Comparison of ENCODE assay signal across 9 cellular contexts in the genomic region with DNA sequence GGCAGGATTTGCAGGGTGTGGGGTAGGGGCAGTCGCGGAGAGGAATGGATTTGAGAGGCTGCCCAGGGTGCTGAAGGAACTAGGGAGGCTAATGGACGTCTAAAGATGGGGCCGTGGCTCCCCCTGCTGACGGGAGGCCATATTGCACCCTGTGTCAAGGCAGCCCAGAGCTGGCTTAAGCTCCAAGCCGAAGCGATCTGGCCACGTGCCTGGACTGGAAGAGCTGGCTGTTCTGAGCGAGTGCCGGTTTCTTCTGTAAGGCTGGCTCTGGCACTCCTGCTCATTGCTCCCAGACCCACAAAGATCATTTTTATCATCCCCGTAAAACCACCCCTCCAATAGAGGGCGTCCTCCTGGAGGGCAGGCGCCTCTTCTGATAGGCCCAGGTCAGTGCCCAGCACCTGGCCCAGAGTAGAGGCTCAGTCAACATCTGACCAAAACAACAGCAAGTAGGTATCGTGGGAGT. TPM values are rescaled to one million over a fixed set of nuclear protein-coding genes. Genes with fewer than 3 reads are reported as not detected.
A peak's percentile ranks its signal among the peaks of the same experiment; 100 is the strongest.
DNase-seq lines count a peak whose midpoint lies in the region; ATAC-seq and TF ChIP-seq lines count a peak whose summit lies in the region.
"Had no signal": no experiment of that assay in that cellular context is flagged by ENCODE, and none has a peak within 500 bp of the region (broad histone marks: within the 10 kb centered on the region; RNA-seq: fewer than 3 reads in every experiment).

No MANE protein-coding gene starts in this region.

- intact Hi-C loops in activated CD4-positive, alpha-beta memory T cell treated with anti-CD3 and anti-CD28 coated beads for 36 hours (cut with micrococcal nuclease): loop anchor here (1.0 to 10.0 kb wide), 5 partner anchors 113 to 726 kb away; no protein-coding TSS in a partner anchor

- peak overlapping the region; percentile 65 for H3K4me3 Mint-ChIP-seq in activated CD4-positive, alpha-beta memory T cell treated with anti-CD3 and anti-CD28 coated beads for 36 hours

- H3K27me3 ChIP-seq in lung (ENCODE audit: control insufficient read depth, insufficient read depth): peaks cover 14% of the 10 kb centered on the region

- peaks cover 0 to 17% of the 10 kb centered on the region in 2 donors for H3K9me3 ChIP-seq in lung (ENCODE audit: control insufficient read depth in 2 of 2, insufficient read depth in 1 of 2, low read length in 1 of 2)

- H3K27me3 Mint-ChIP-seq in activated CD4-positive, alpha-beta memory T cell treated with anti-CD3 and anti-CD28 coated beads for 36 hours: peaks cover 6% of the 10 kb centered on the region

- no peaks in the 10 kb centered on the region for H3K9me3 Mint-ChIP-seq in activated CD4-positive, alpha-beta memory T cell treated with anti-CD3 and anti-CD28 coated beads for 36 hours

- no peaks in the 10 kb centered on the region for H3K36me3 Mint-ChIP-seq in activated CD4-positive, alpha-beta memory T cell treated with anti-CD3 and anti-CD28 coated beads for 36 hours

- ATAC-seq in HG02973 (IDR thresholded peaks at IDR 0.05; ENCODE audit: unreplicated experiment) (peak; percentile 60), lung (ENCODE audit: insufficient read depth, low FRiP score) (peak; percentile 51)

- TF ChIP-seq CTCF in lung (IDR thresholded peaks at IDR 0.05; ENCODE audit: control extremely low read depth, extremely low read depth): peak; percentile 75

- no peaks in the 10 kb centered on the region for H3K36me3 ChIP-seq in lung (ENCODE audit: control insufficient read depth in 2 of 2, insufficient read depth in 2 of 2, low read length in 2 of 2)

- no peak overlapping the region for H3K4me3 ChIP-seq in lung

- no peaks in the 10 kb centered on the region for H3K4me1 ChIP-seq in lung (ENCODE audit: control insufficient read depth in 2 of 2, insufficient read depth in 2 of 2, low read length in 2 of 2)

- CTCF ChIA-PET in activated CD4-positive, alpha-beta memory T cell treated with anti-CD3 and anti-CD28 coated beads for 36 hours (lab: Charles Lee): interaction anchor here (0.6 to 6.3 kb wide), 26 partner anchors 11 to 726 kb away, joined by 3 to 50 read pairs (median 6); partner anchors contain the start of genes DUSP9, HAUS7 and SLC6A8

- H3K4me1 Mint-ChIP-seq in activated CD4-positive, alpha-beta memory T cell treated with anti-CD3 and anti-CD28 coated beads for 36 hours (ENCODE audit: low read depth): peaks cover 7% of the 10 kb centered on the region

- no peak overlapping the region for H3K27ac ChIP-seq in lung (ENCODE audit: low read depth in 1 of 2, low read length in 1 of 2)
- H3K27ac ChIP-seq: epithelial cell of prostate had no signal

- WGBS in lung, 2 donors: 26 to 39% methylated on average over 14 of the region's 14 CpGs

- DNase-seq in DMS53 treated with DMSO at 0.1 percent for 48 hours (lab: John Stamatoyannopoulos, UW; ENCODE audit: unreplicated experiment): peak; percentile 50
- DNase-seq in NCI-H526 treated with DMSO at 0.1 percent for 48 hours (lab: John Stamatoyannopoulos, UW): peak; percentile 40
- peak; percentile 87 for DNase-seq in activated CD4-positive, alpha-beta memory T cell treated with anti-CD3 and anti-CD28 coated beads for 36 hours
- peak; percentile 24 to 58 for DNase-seq in dermis microvascular lymphatic vessel endothelial cell (ENCODE audit: low read depth in 2 of 2)
- peak; percentile 81 for DNase-seq in lung (ENCODE audit: low spot score)
- DNase-seq in stimulated activated CD4-positive, alpha-beta T cell treated with anti-CD3 and anti-CD28 coated beads, TNF-alpha, amount 100 ng/mL, for 48 hours (ENCODE audit: low read depth in 3 of 3): peak; percentile 65 to 67 (median 67)
- no peak for DNase-seq in cortex of kidney (lab: John Stamatoyannopoulos, UW)

- H3K27ac Mint-ChIP-seq in activated CD4-positive, alpha-beta memory T cell treated with anti-CD3 and anti-CD28 coated beads for 36 hours: no peak overlapping the region

- POLR2A ChIA-PET in activated CD4-positive, alpha-beta memory T cell treated with anti-CD3 and anti-CD28 coated beads for 36 hours (lab: Charles Lee): no interaction called here

RNA-seq across cellular contexts. Expression of gene PNCK, which starts 5.6 kb away (rescaled TPM):
- total RNA-seq in activated CD4-positive, alpha-beta memory T cell treated with anti-CD3 and anti-CD28 coated beads for 36 hours: under 1 TPM in 1 of 2 experiments, not detected in 1; 0.36 TPM
- total RNA-seq in dermis microvascular lymphatic vessel endothelial cell (not detected in 2 replicates), lung (under 1 TPM; 0.67 to 0.77 TPM)
- polyA plus RNA-seq in lung: under 1 TPM; 0.44 to 0.67 TPM

RNA-seq across cellular contexts. Expression of gene SLC6A8, which starts 19.8 kb away (rescaled TPM):
- total RNA-seq in activated CD4-positive, alpha-beta memory T cell treated with anti-CD3 and anti-CD28 coated beads for 36 hours: 1 to 10 TPM in 1 of 2 experiments, under 1 TPM in 1; 0.95 to 1.3 TPM
- total RNA-seq in dermis microvascular lymphatic vessel endothelial cell (5.5 and 5.9 TPM in 2 replicates), lung (10 to 100 TPM in 1 of 2 donors, 1 to 10 TPM in 1; 9.6 to 21.5 TPM)
- 10 to 100 TPM in 1 of 2 donors, 1 to 10 TPM in 1; 5.3 to 10.2 TPM for polyA plus RNA-seq in lung

RNA-seq across cellular contexts. Expression of gene DUSP9, which starts 21.0 kb away (rescaled TPM):
- under 1 TPM; 0.12 to 0.26 TPM for total RNA-seq in activated CD4-positive, alpha-beta memory T cell treated with anti-CD3 and anti-CD28 coated beads for 36 hours
- total RNA-seq in dermis microvascular lymphatic vessel endothelial cell (under 0.01 and 0.13 TPM in 2 replicates), lung (under 1 TPM; 0.28 to 0.55 TPM)
- polyA plus RNA-seq in lung: under 1 TPM; 0.10 to 0.17 TPM

RNA-seq across cellular contexts. Expression of gene BCAP31, which starts 56.2 kb away (rescaled TPM):
- 100 to 1,000 TPM; 119 to 121 TPM for total RNA-seq in activated CD4-positive, alpha-beta memory T cell treated with anti-CD3 and anti-CD28 coated beads for 36 hours
- total RNA-seq in dermis microvascular lymphatic vessel endothelial cell (341 and 362 TPM in 2 replicates), lung (100 to 1,000 TPM in 1 of 2 donors, 10 to 100 TPM in 1; 76.8 to 233 TPM)
- 100 to 1,000 TPM; 180 to 283 TPM for polyA plus RNA-seq in lung

RNA-seq across cellular contexts. Expression of gene ABCD1, which starts 56.7 kb away (rescaled TPM):
- 1 to 10 TPM; 4.8 TPM for total RNA-seq in activated CD4-positive, alpha-beta memory T cell treated with anti-CD3 and anti-CD28 coated beads for 36 hours
- total RNA-seq in dermis microvascular lymphatic vessel endothelial cell (6.2 and 9.1 TPM in 2 replicates), lung (10 to 100 TPM in 1 of 2 donors, 1 to 10 TPM in 1; 5.7 to 19.7 TPM)
- polyA plus RNA-seq in lung: 10 to 100 TPM in 1 of 2 donors, 1 to 10 TPM in 1; 7.9 to 12.7 TPM
